Comparison of ENCODE assay signal across 21 cellular contexts in the genomic region with DNA sequence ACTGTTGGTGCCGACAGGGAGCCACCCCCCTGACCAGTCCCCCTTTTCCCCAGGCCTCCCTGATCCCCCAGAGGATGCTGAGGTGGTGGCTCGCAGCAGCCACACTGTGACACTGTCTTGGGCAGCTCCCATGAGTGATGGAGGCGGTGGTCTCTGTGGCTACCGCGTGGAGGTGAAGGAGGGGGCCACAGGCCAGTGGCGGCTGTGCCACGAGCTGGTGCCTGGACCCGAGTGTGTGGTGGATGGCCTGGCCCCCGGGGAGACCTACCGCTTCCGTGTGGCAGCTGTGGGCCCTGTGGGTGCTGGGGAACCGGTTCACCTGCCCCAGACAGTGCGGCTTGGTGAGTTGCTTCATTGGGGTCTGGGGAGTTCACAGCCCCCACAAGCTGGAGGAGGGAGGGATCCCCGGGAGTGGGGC.
"Had no signal": no experiment of that assay in that cellular context is flagged by ENCODE, and none has a peak within 500 bp of the region (broad histone marks: within the 10 kb centered on the region; RNA-seq: fewer than 3 reads in every experiment).

No MANE protein-coding gene starts in this region.

- FAIRE-seq: endometrium, keratinocyte had no signal

- H3K4me1 ChIP-seq: ascending aorta, breast epithelium, parathyroid adenoma, transverse colon had no signal

- H3K27me3 ChIP-seq: ascending aorta, breast epithelium, dorsolateral prefrontal cortex, transverse colon had no signal

- H3K27ac Mint-ChIP-seq: activated CD4-positive, alpha-beta memory T cell treated with anti-CD3 and anti-CD28 coated beads, Interleukin-2, amount 10 ng/mL, durations not matched to agents 7 days and 5 days; mesothelial cell of epicardium; stimulated activated naive B cell treated with anti-CD40 and anti-IgM and Interleukin-4, amounts not matched to agents 10 μg/mL and 1 μg/mL and 100 μg/mL, for 72 hours had no signal

- H3K27ac ChIP-seq: ascending aorta, breast epithelium, dorsolateral prefrontal cortex, parathyroid adenoma, transverse colon had no signal

- H3K4me3 Mint-ChIP-seq: activated CD4-positive, alpha-beta memory T cell treated with anti-CD3 and anti-CD28 coated beads, Interleukin-2, amount 10 ng/mL, durations not matched to agents 7 days and 5 days; activated T-cell treated with anti-CD3 and anti-CD28 coated beads, Interleukin-2, amount 50 U/mL, for 4 hours; mesothelial cell of epicardium; neural crest cell; stimulated activated naive B cell treated with anti-CD40 and anti-IgM and Interleukin-4, amounts not matched to agents 10 μg/mL and 1 μg/mL and 100 μg/mL, for 72 hours had no signal

- DNase-seq: activated CD4-positive, alpha-beta memory T cell treated with anti-CD3 and anti-CD28 coated beads, Interleukin-2, amount 10 ng/mL, durations not matched to agents 7 days and 5 days; activated CD4-positive, alpha-beta T cell treated with anti-CD3 and anti-CD28 coated beads for 4 hours; activated gamma-delta T cell treated with Interleukin-2 at 50 U/mL for 16 hours; activated T-cell treated with anti-CD3 and anti-CD28 coated beads, Interleukin-2, amount 50 U/mL, for 4 hours; retina; SHP77 treated with DMSO at 0.1 percent for 48 hours; stimulated activated CD4-positive, alpha-beta T cell treated with anti-CD3 and anti-CD28 coated beads, Interleukin-15, amount 100 ng/mL, for 24 hours; stimulated activated CD4-positive, alpha-beta T cell treated with anti-CD3 and anti-CD28 coated beads, Interleukin-4, amount 100 ng/mL, for 1 hour; stimulated activated naive B cell treated with anti-CD40 and anti-IgM and Interleukin-4, amounts not matched to agents 10 μg/mL and 1 μg/mL and 100 μg/mL, for 72 hours; substantia nigra; transverse colon had no signal

- H3K4me3 ChIP-seq: ascending aorta, breast epithelium, dorsolateral prefrontal cortex, transverse colon had no signal

- ATAC-seq: activated T-cell treated with anti-CD3 and anti-CD28 coated beads, Interleukin-2, amount 50 U/mL, for 4 hours; esophagus mucosa; SK-N-SH treated with all-trans-retinoic acid at 6 μM for 48 hours had no signal

- H3K36me3 Mint-ChIP-seq: stimulated activated naive B cell treated with anti-CD40 and anti-IgM and Interleukin-4, amounts not matched to agents 10 μg/mL and 1 μg/mL and 100 μg/mL, for 72 hours had no signal

- H3K27me3 Mint-ChIP-seq: activated CD4-positive, alpha-beta memory T cell treated with anti-CD3 and anti-CD28 coated beads, Interleukin-2, amount 10 ng/mL, durations not matched to agents 7 days and 5 days; stimulated activated naive B cell treated with anti-CD40 and anti-IgM and Interleukin-4, amounts not matched to agents 10 μg/mL and 1 μg/mL and 100 μg/mL, for 72 hours had no signal

- H3K4me1 Mint-ChIP-seq: activated CD4-positive, alpha-beta memory T cell treated with anti-CD3 and anti-CD28 coated beads, Interleukin-2, amount 10 ng/mL, durations not matched to agents 7 days and 5 days; mesothelial cell of epicardium; neural crest cell; stimulated activated naive B cell treated with anti-CD40 and anti-IgM and Interleukin-4, amounts not matched to agents 10 μg/mL and 1 μg/mL and 100 μg/mL, for 72 hours had no signal

- H3K9me3 Mint-ChIP-seq: activated T-cell treated with anti-CD3 and anti-CD28 coated beads, Interleukin-2, amount 50 U/mL, for 4 hours; neural crest cell had no signal

- H3K9me3 ChIP-seq: transverse colon had no signal

- H3K36me3 ChIP-seq: transverse colon had no signal

- H2AFZ ChIP-seq: parathyroid adenoma had no signal

- H3K9ac ChIP-seq: parathyroid adenoma had no signal

- H3K79me2 ChIP-seq: parathyroid adenoma had no signal
